Comparison of ENCODE assay signal across 1 cellular context in genomic region chr2:39524061-39524460, GRCh38.
TF ChIP-seq lines count a peak whose summit lies in the region.

No MANE protein-coding gene starts in this region.

TF ChIP-seq in HepG2, 621 proteins besides CTCF, POLR2A, EP300 and RAD21:
- TF ChIP-seq ZNF646 (CRISPR knock-in tag; IDR thresholded peaks at IDR 0.05) (no peak), RBM39 (IDR thresholded peaks at IDR 0.05; ENCODE audit: low read depth, low read length, poor library complexity, severe bottlenecking) (no peak), SOX13 (IDR thresholded peaks at IDR 0.05) (no peak), SOX13 (CRISPR knock-in tag; conservative IDR thresholded peaks at IDR 0.05 in 1 of 2, IDR thresholded peaks at IDR 0.05 in 1 of 2) (0 out of 4 replicates have a peak, but pooled peaks of 1 of the 2 experiments have one; percentile 3)
